Comparison of ENCODE assay signal across 20 cellular contexts in the genomic region with DNA sequence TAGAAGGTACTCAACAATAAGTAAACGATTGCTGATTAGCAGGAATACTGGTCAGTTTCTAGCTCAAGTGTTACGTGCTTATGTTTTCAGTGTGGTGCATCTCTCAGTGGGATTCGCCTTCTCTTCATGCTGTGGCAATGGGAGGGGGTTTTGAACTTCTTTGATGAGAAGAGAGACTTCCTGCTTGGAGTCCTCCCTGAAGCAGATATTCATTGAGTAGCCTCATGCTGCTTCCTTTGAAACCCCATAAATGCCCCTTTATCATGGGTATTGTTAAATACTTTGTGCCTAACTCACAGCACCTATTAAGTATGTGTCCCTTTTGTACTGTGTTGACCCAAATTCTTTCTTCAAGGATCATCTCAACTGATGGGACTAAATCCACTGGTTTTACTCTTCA.
"Had no signal": no experiment of that assay in that cellular context is flagged by ENCODE, and none has a peak within 500 bp of the region (broad histone marks: within the 10 kb centered on the region; RNA-seq: fewer than 3 reads in every experiment).

No MANE protein-coding gene starts in this region.

- DNase-seq: activated B cell treated with CpG ODN at 0.5 μM for 24 hours; activated CD4-positive, alpha-beta memory T cell treated with anti-CD3 and anti-CD28 coated beads for 36 hours; activated CD4-positive, alpha-beta T cell treated with anti-CD3 and anti-CD28 coated beads for 4 hours; activated effector memory CD4-positive, alpha-beta T cell treated with Interleukin-2 at 50 U/mL for 16 hours; activated naive CD4-positive, alpha-beta T cell treated with anti-CD3 and anti-CD28 coated beads, Interleukin-2, amount 50 U/mL, for 16 hours; activated T-cell treated with anti-CD3 and anti-CD28 coated beads, Interleukin-2, amount 50 U/mL, for 4 hours; adrenal gland; effector memory CD4-positive, alpha-beta T cell; esophagus squamous epithelium; heart right ventricle; left cardiac atrium; mesendoderm; nucleus accumbens; stimulated activated CD4-positive, alpha-beta T cell treated with anti-CD3 and anti-CD28 coated beads, Interleukin-4, amount 100 ng/mL, for 24 hours; upper lobe of right lung had no signal

- H3K27me3 ChIP-seq: adrenal gland, esophagus squamous epithelium, upper lobe of right lung had no signal

- H3K27ac Mint-ChIP-seq: activated B cell treated with CpG ODN at 0.5 μM for 24 hours; activated CD4-positive, alpha-beta memory T cell treated with anti-CD3 and anti-CD28 coated beads for 36 hours; dendritic cell treated with granulocyte-macrophage colony-stimulating factor and Interleukin-4, amounts not matched to agents 40 ng/mL and 50 ng/mL, for 4 days; nephron; stimulated activated memory B cell treated with anti-CD40 and anti-IgM and Interleukin-4, amounts not matched to agents 10 μg/mL and 1 μg/mL and 100 μg/mL, for 72 hours had no signal

- H3K27me3 Mint-ChIP-seq: activated B cell treated with CpG ODN at 0.5 μM for 24 hours; activated CD4-positive, alpha-beta memory T cell treated with anti-CD3 and anti-CD28 coated beads for 36 hours; dendritic cell treated with granulocyte-macrophage colony-stimulating factor and Interleukin-4, amounts not matched to agents 40 ng/mL and 50 ng/mL, for 4 days; stimulated activated memory B cell treated with anti-CD40 and anti-IgM and Interleukin-4, amounts not matched to agents 10 μg/mL and 1 μg/mL and 100 μg/mL, for 72 hours had no signal

- H3K4me1 ChIP-seq: adrenal gland, esophagus squamous epithelium, upper lobe of right lung had no signal

- H3K4me3 ChIP-seq: adrenal gland, esophagus squamous epithelium, heart right ventricle, smooth muscle cell, upper lobe of right lung had no signal

- ATAC-seq: activated T-cell treated with anti-CD3 and anti-CD28 coated beads, Interleukin-2, amount 50 U/mL, for 4 hours; heart right ventricle; left cardiac atrium; sciatic nerve; stimulated activated memory B cell treated with anti-CD40 and anti-IgM and Interleukin-4, amounts not matched to agents 10 μg/mL and 1 μg/mL and 100 μg/mL, for 72 hours; upper lobe of right lung had no signal

- H3K27ac ChIP-seq: adrenal gland, esophagus squamous epithelium, heart right ventricle, upper lobe of right lung had no signal

- H3K4me3 Mint-ChIP-seq: activated B cell treated with CpG ODN at 0.5 μM for 24 hours; activated CD4-positive, alpha-beta memory T cell treated with anti-CD3 and anti-CD28 coated beads for 36 hours; activated T-cell treated with anti-CD3 and anti-CD28 coated beads, Interleukin-2, amount 50 U/mL, for 4 hours; dendritic cell treated with granulocyte-macrophage colony-stimulating factor and Interleukin-4, amounts not matched to agents 40 ng/mL and 50 ng/mL, for 4 days; nephron; stimulated activated memory B cell treated with anti-CD40 and anti-IgM and Interleukin-4, amounts not matched to agents 10 μg/mL and 1 μg/mL and 100 μg/mL, for 72 hours had no signal

- H3K9me3 Mint-ChIP-seq: activated B cell treated with CpG ODN at 0.5 μM for 24 hours; activated CD4-positive, alpha-beta memory T cell treated with anti-CD3 and anti-CD28 coated beads for 36 hours; activated T-cell treated with anti-CD3 and anti-CD28 coated beads, Interleukin-2, amount 50 U/mL, for 4 hours; dendritic cell treated with granulocyte-macrophage colony-stimulating factor and Interleukin-4, amounts not matched to agents 40 ng/mL and 50 ng/mL, for 4 days; nephron; stimulated activated memory B cell treated with anti-CD40 and anti-IgM and Interleukin-4, amounts not matched to agents 10 μg/mL and 1 μg/mL and 100 μg/mL, for 72 hours had no signal

- H3K9me3 ChIP-seq: adrenal gland, esophagus squamous epithelium, heart right ventricle, upper lobe of right lung had no signal

- H3K4me1 Mint-ChIP-seq: activated B cell treated with CpG ODN at 0.5 μM for 24 hours; nephron; stimulated activated memory B cell treated with anti-CD40 and anti-IgM and Interleukin-4, amounts not matched to agents 10 μg/mL and 1 μg/mL and 100 μg/mL, for 72 hours had no signal
